10 cellular contexts compared by ENCODE assay signal in genomic region chr14:51304956-51305355, GRCh38.
DNase-seq lines count a peak whose midpoint lies in the region; ATAC-seq, FAIRE-seq and TF ChIP-seq lines count a peak whose summit lies in the region.
"Had no signal": no experiment of that assay in that cellular context is flagged by ENCODE, and none has a peak within 500 bp of the region (broad histone marks: within the 10 kb centered on the region; RNA-seq: fewer than 3 reads in every experiment).

No MANE protein-coding gene starts in this region.

- H3K9me3 ChIP-seq in H1 (ENCODE audit: insufficient read depth in 2 of 2, low read depth in 1 of 2, low read length in 1 of 2) (no peaks in the 10 kb centered on the region), osteoblast (ENCODE audit: low read depth, low read length) (no peaks in the 10 kb centered on the region)
- H3K9me3 ChIP-seq: neutrophil had no signal

- no peak overlapping the region for H3K56ac ChIP-seq in H1 (replicated peaks; ENCODE audit: insufficient read length, low read depth, low read length)

- H2AFZ ChIP-seq in H1 (ENCODE audit: low read length) = no peak overlapping the region
- H2AFZ ChIP-seq in osteoblast (ENCODE audit: low read length) = no peak overlapping the region

- H2BK12ac ChIP-seq in H1 (ENCODE audit: low read depth, low read length) = no peak overlapping the region

- H3K4me2 ChIP-seq in H1 (ENCODE audit: insufficient read depth in 1 of 2, low read depth in 2 of 2, low read length in 2 of 2) (no peak overlapping the region), osteoblast (ENCODE audit: insufficient read depth, low read length) (peak overlapping the region; percentile 70)

- H4K91ac ChIP-seq in H1 (replicated peaks; ENCODE audit: insufficient read length, low read length) = peak overlapping the region; percentile 34

- H3K79me1 ChIP-seq in H1 (ENCODE audit: low read depth, low read length) = no peaks in the 10 kb centered on the region

- no peak overlapping the region for H2BK5ac ChIP-seq in H1 (ENCODE audit: low read depth, low read length)

- no peak overlapping the region for H4K5ac ChIP-seq in H1 (ENCODE audit: insufficient read length, low read depth, low read length)

- CTCF ChIA-PET in H1 (lab: Charles Lee; ENCODE audit: partially characterized antibody) = interaction anchor here (0.7 to 1.4 kb wide), 2 partner anchors 21 to 25 kb away, joined by 3 read pairs; no protein-coding TSS in a partner anchor

- no peak overlapping the region for H2AK5ac ChIP-seq in H1 (ENCODE audit: low read depth, low read length)

- H3K23ac ChIP-seq in H1 (ENCODE audit: insufficient read length) = no peak overlapping the region

- peak; percentile 86 for DNase-seq in GM03348 (ENCODE audit: low spot score)
- DNase-seq in RKO (ENCODE audit: low spot score) = peak; percentile 50
- no peak for DNase-seq in H1 (ENCODE audit: low read depth in 1 of 2, low spot score in 2 of 2)
- DNase-seq in osteoblast (ENCODE audit: insufficient read length, low spot score, missing footprints) = peak; percentile 87
- no peak for DNase-seq in stimulated activated CD4-positive, alpha-beta T cell treated with anti-CD3 and anti-CD28 coated beads, Interleukin-2, amount 100 ng/mL, for 24 hours
- no peak for DNase-seq in coronary artery (ENCODE audit: low spot score)
- no peak for DNase-seq in stimulated activated naive CD4-positive, alpha-beta T cell (lab: John Stamatoyannopoulos, UW)
- DNase-seq: MV-4-11 had no signal

- H3K4ac ChIP-seq in H1 (replicated peaks; ENCODE audit: insufficient read length, low read depth, low read length) = no peak overlapping the region

- H3K27ac ChIP-seq in H1 (ENCODE audit: low read depth, low read length) (no peak overlapping the region), osteoblast (ENCODE audit: low read depth, low read length) (peak overlapping the region; percentile 66), coronary artery (no peak overlapping the region)
- H3K27ac ChIP-seq: neutrophil had no signal

- H3K4me3 ChIP-seq in H1 (ENCODE audit: extremely low read depth in 1 of 4, insufficient read depth in 2 of 4, low read depth in 3 of 4, low read length in 4 of 4) = no peak overlapping the region
- H3K4me3 ChIP-seq in osteoblast (ENCODE audit: insufficient read depth, low read length) = no peak overlapping the region
- no peak overlapping the region for H3K4me3 ChIP-seq in coronary artery

- ATAC-seq in GM18873 (IDR thresholded peaks at IDR 0.05; ENCODE audit: low FRiP score, unreplicated experiment) = no peak

- TF ChIP-seq RAD21 in H1 (IDR thresholded peaks at IDR 0.05 in 1 of 2, conservative IDR thresholded peaks at IDR 0.05 in 1 of 2; ENCODE audit: low read depth in 2 of 2, low read length in 2 of 2) = no peak

- H3K36me3 ChIP-seq in H1 (ENCODE audit: control insufficient read depth in 2 of 4, insufficient read depth in 4 of 4, low read length in 3 of 4) (no peaks in the 10 kb centered on the region), osteoblast (ENCODE audit: insufficient read depth, low read length) (no peaks in the 10 kb centered on the region)
- H3K36me3 ChIP-seq: neutrophil had no signal

- no peak overlapping the region for H2BK20ac ChIP-seq in H1 (ENCODE audit: low read length)

- no peaks in the 10 kb centered on the region for H3K27me3 ChIP-seq in H1 (replicated peaks in 1 of 4; ENCODE audit: control insufficient read depth in 3 of 4, extremely low read depth in 1 of 4, insufficient read depth in 3 of 4, low read length in 3 of 4)
- no peaks in the 10 kb centered on the region for H3K27me3 ChIP-seq in osteoblast (ENCODE audit: insufficient read depth, low read length)
- H3K27me3 ChIP-seq: neutrophil had no signal

- H3K9ac ChIP-seq in H1 (replicated peaks in 1 of 4; ENCODE audit: extremely low read depth in 1 of 4, low read depth in 3 of 4, low read length in 3 of 4) = no peak overlapping the region

- no peak for FAIRE-seq in H1 (lab: Jason Lieb, UNC)

- no peak for TF ChIP-seq POLR2A in H1 (IDR thresholded peaks at IDR 0.05; ENCODE audit: control extremely low read depth in 1 of 2, low read depth in 2 of 2, low read length in 2 of 2)

- H2BK120ac ChIP-seq in H1 (replicated peaks; ENCODE audit: low read depth, low read length) = no peak overlapping the region

- 77% methylated on average over 4 of the region's 4 CpGs; no CpG with 5 or more reads in 1 of the 2 experiments for WGBS in H1 (ENCODE audit: extremely low coverage in 1 of 2, insufficient coverage in 1 of 2, insufficient read length in 1 of 2, insufficient replicate concordance in 2 of 2, low coverage in 1 of 2, low lambda C conversion rate in 2 of 2, missing lambda C conversion rate in 1 of 2), 2 experiments

- POLR2A ChIA-PET in H1 (lab: Charles Lee; ENCODE audit: partially characterized antibody) = interaction anchor here (0.6 kb wide), 1 partner anchor 62 kb away, joined by 4 read pairs; no protein-coding TSS in a partner anchor

- H2BK15ac ChIP-seq in H1 (ENCODE audit: low read length) = no peak overlapping the region

- no peaks in the 10 kb centered on the region for H3K23me2 ChIP-seq in H1 (ENCODE audit: low read depth, low read length)

- no peaks in the 10 kb centered on the region for H4K20me1 ChIP-seq in H1 (replicated peaks in 1 of 2; ENCODE audit: control insufficient read depth in 1 of 2, insufficient read depth in 2 of 2, low read length in 2 of 2)
- H4K20me1 ChIP-seq in osteoblast (ENCODE audit: insufficient read depth, low read length) = no peaks in the 10 kb centered on the region

- TF ChIP-seq EP300 in H1 (IDR thresholded peaks at IDR 0.05; ENCODE audit: borderline replicate concordance in 1 of 2, low read depth in 2 of 2, low read length in 2 of 2) = no peak

- peaks cover 0 to 9% (median 1%) of the 10 kb centered on the region in 4 experiments; a peak in 3 of 7 replicates for H3K4me1 ChIP-seq in H1 (replicated peaks in 1 of 4; ENCODE audit: control insufficient read depth in 3 of 4, insufficient read depth in 4 of 4, low read length in 3 of 4)
- H3K4me1 ChIP-seq in osteoblast (ENCODE audit: insufficient read depth, low read length) = peaks cover 25% of the 10 kb centered on the region

- H3K79me2 ChIP-seq in H1 (ENCODE audit: control insufficient read depth in 1 of 2, insufficient read depth in 2 of 2, low read length in 2 of 2) (no peaks in the 10 kb centered on the region), osteoblast (ENCODE audit: insufficient read depth, low read length) (no peaks in the 10 kb centered on the region)

- TF ChIP-seq CTCF in H1 (IDR thresholded peaks at IDR 0.05; ENCODE audit: control extremely low read depth in 1 of 3, insufficient read depth in 1 of 3, low read depth in 1 of 3, low read length in 3 of 3) (no peak), osteoblast (IDR thresholded peaks at IDR 0.05; ENCODE audit: extremely low read depth, low read depth, low read length) (no peak), coronary artery (IDR thresholded peaks at IDR 0.05) (no peak)

- no peak overlapping the region for H4K8ac ChIP-seq in H1 (ENCODE audit: extremely low read depth, insufficient read depth, low read length)

- H3K18ac ChIP-seq in H1 (ENCODE audit: extremely low read depth, low read length) = no peak overlapping the region

- H3K14ac ChIP-seq in H1 (ENCODE audit: insufficient read length) = no peak overlapping the region

TF ChIP-seq in H1, 55 proteins besides CTCF, POLR2A, EP300 and RAD21:
- TF ChIP-seq KDM5A (IDR thresholded peaks at IDR 0.05; ENCODE audit: low read length) (no peak), GABPA (IDR thresholded peaks at IDR 0.05; ENCODE audit: borderline replicate concordance, insufficient read depth, low read length) (no peak), RBBP5 (IDR thresholded peaks at IDR 0.05; ENCODE audit: borderline replicate concordance, low read depth, low read length) (no peak), ASH2L (IDR thresholded peaks at IDR 0.05; ENCODE audit: low read length) (no peak), PHF8 (conservative IDR thresholded peaks at IDR 0.05; ENCODE audit: low read depth, low read length) (no peak), RFX5 (IDR thresholded peaks at IDR 0.05; ENCODE audit: borderline replicate concordance, low read depth, low read length) (no peak), EGR1 (IDR thresholded peaks at IDR 0.05; ENCODE audit: borderline replicate concordance, low read depth, low read length) (no peak), TEAD4 (IDR thresholded peaks at IDR 0.05; ENCODE audit: low read depth, low read length) (no peak), HDAC2 (IDR thresholded peaks at IDR 0.05; ENCODE audit: borderline replicate concordance in 1 of 2, low read depth in 2 of 2, low read length in 2 of 2) (no peak), SRF (IDR thresholded peaks at IDR 0.05; ENCODE audit: low read depth, low read length) (no peak), SIX5 (IDR thresholded peaks at IDR 0.05; ENCODE audit: low read depth, low read length) (no peak), POLR2AphosphoS5 (IDR thresholded peaks at IDR 0.05; ENCODE audit: low read depth, low read length) (no peak), TCF12 (IDR thresholded peaks at IDR 0.05; ENCODE audit: low read depth, low read length) (no peak), KDM4A (IDR thresholded peaks at IDR 0.05; ENCODE audit: low read depth, low read length, severe bottlenecking) (no peak), CHD1 (IDR thresholded peaks at IDR 0.05; ENCODE audit: low read depth, low read length) (no peak), EZH2 (IDR thresholded peaks at IDR 0.05; ENCODE audit: low read depth, low read length, severe bottlenecking) (no peak), SP2 (IDR thresholded peaks at IDR 0.05; ENCODE audit: low read length) (no peak), RNF2 (IDR thresholded peaks at IDR 0.05; ENCODE audit: borderline replicate concordance, low read depth, low read length, missing control alignments, poor library complexity, severe bottlenecking) (no peak)

Comparison
In these comparisons a context has a peak if more than half of its experiments do, and no peak if none do; other contexts are left out.
1. DNase-seq: peak in GM03348 (single experiment), RKO (single experiment) and osteoblast (single experiment); none in H1 (0 of 2), stimulated activated CD4-positive, alpha-beta T cell treated with anti-CD3 and anti-CD28 coated beads, Interleukin-2, amount 100 ng/mL, for 24 hours (0 of 2), coronary artery (single experiment) and stimulated activated naive CD4-positive, alpha-beta T cell (0 of 6).